1 cellular context compared by ENCODE assay signal in genomic region chr13:50081106-50081898, GRCh38.
TF ChIP-seq lines count a peak whose summit lies in the region.

No MANE protein-coding gene starts in this region.

TF ChIP-seq in HEK293, 187 proteins besides CTCF, POLR2A, EP300 and RAD21 (continued from another document):
- TF ChIP-seq ZBTB11 (tag by site-specific recombination; conservative IDR thresholded peaks at IDR 0.05; ENCODE audit: low read depth), result peak; percentile 36; the same call in 1 of the 2 replicates
- peak; percentile 86 for TF ChIP-seq GLIS1 (tag by site-specific recombination; IDR thresholded peaks at IDR 0.05)
- TF ChIP-seq ZNF324 (tag by site-specific recombination; IDR thresholded peaks at IDR 0.05), result peak; percentile 77; the same call in 1 of the 2 replicates
- TF ChIP-seq ZNF155 (tag by site-specific recombination; IDR thresholded peaks at IDR 0.05), result no peak
- no peak for TF ChIP-seq ZNF248 (tag by site-specific recombination; IDR thresholded peaks at IDR 0.05)
- peak; percentile 15; the same call in 1 of the 2 replicates for TF ChIP-seq SP3 (tag by site-specific recombination; IDR thresholded peaks at IDR 0.05)
- TF ChIP-seq ZBTB20 (tag by site-specific recombination; IDR thresholded peaks at IDR 0.05), result peak; percentile 40; the same call in 1 of the 2 replicates
- 0 out of 2 replicates have a peak, but pooled peaks have one; percentile 17 for TF ChIP-seq SCRT2 (tag by site-specific recombination; IDR thresholded peaks at IDR 0.05)
